1 cellular context compared by ENCODE assay signal in genomic region chr4:119104644-119105273, GRCh38.
TF ChIP-seq lines count a peak whose summit lies in the region.

No MANE protein-coding gene starts in this region.

TF ChIP-seq in A549, 52 proteins besides CTCF, POLR2A, EP300 and RAD21:
- TF ChIP-seq BHLHE40 (IDR thresholded peaks at IDR 0.05; ENCODE audit: low read depth, low read length) (no peak), HES2 (IDR thresholded peaks at IDR 0.05) (no peak)
